Comparison of ENCODE assay signal across 22 cellular contexts in genomic region chr5:116990010-116990409, GRCh38.
DNase-seq lines count a peak whose midpoint lies in the region; ATAC-seq and TF ChIP-seq lines count a peak whose summit lies in the region.
"Had no signal": no experiment of that assay in that cellular context is flagged by ENCODE, and none has a peak within 500 bp of the region (broad histone marks: within the 10 kb centered on the region; RNA-seq: fewer than 3 reads in every experiment).

No MANE protein-coding gene starts in this region.

- H3K27ac ChIP-seq in gastrocnemius medialis (no peak overlapping the region), uterus (no peak overlapping the region)
- H3K27ac ChIP-seq: ascending aorta, colonic mucosa, left ventricle myocardium inferior, stomach, WERI-Rb-1 had no signal

- peak; percentile 21 for DNase-seq in Daoy (ENCODE audit: low read depth)
- DNase-seq in NCI-H524 (lab: John Stamatoyannopoulos, UW), result peak; percentile 39 to 80
- peak; percentile 36 for DNase-seq in epidermal melanocyte (ENCODE audit: insufficient read length, low spot score)
- peak; percentile 85 for DNase-seq in pons (ENCODE audit: low spot score)
- no peak for DNase-seq in gastrocnemius medialis
- no peak for DNase-seq in uterus
- no peak for DNase-seq in MV-4-11 (lab: John Stamatoyannopoulos, UW)
- DNase-seq: activated CD8-positive, alpha-beta T cell treated with anti-CD3 and anti-CD28 coated beads for 36 hours; activated naive CD4-positive, alpha-beta T cell treated with anti-CD3 and anti-CD28 coated beads, Interleukin-2, amount 50 U/mL, for 16 hours; activated T-cell treated with anti-CD3 and anti-CD28 coated beads, Interleukin-2, amount 50 U/mL, for 48 hours; Calu3; colonic mucosa; KG1; left ventricle myocardium inferior; mucosa of descending colon; NCI-H1105; SHP77 treated with DMSO at 0.1 percent for 48 hours; stimulated activated CD4-positive, alpha-beta T cell treated with anti-CD3 and anti-CD28 coated beads, Interleukin-2, amount 100 ng/mL, for 24 hours; stomach; T-helper 17 cell; WERI-Rb-1 had no signal

- H3K9me3 ChIP-seq in gastrocnemius medialis, result no peaks in the 10 kb centered on the region
- no peaks in the 10 kb centered on the region for H3K9me3 ChIP-seq in uterus
- H3K9me3 ChIP-seq: ascending aorta, colonic mucosa, mucosa of descending colon, stomach had no signal

- H3K36me3 ChIP-seq in gastrocnemius medialis, result no peaks in the 10 kb centered on the region
- no peaks in the 10 kb centered on the region for H3K36me3 ChIP-seq in uterus
- H3K36me3 ChIP-seq: ascending aorta, colonic mucosa, left ventricle myocardium inferior, stomach, WERI-Rb-1 had no signal

- H3K4me3 ChIP-seq in gastrocnemius medialis, result no peak overlapping the region
- no peak overlapping the region for H3K4me3 ChIP-seq in uterus
- H3K4me3 ChIP-seq: ascending aorta, colonic mucosa, left ventricle myocardium inferior, mucosa of descending colon, stomach had no signal

- in situ Hi-C loops in gastrocnemius medialis (cut with MboI; ENCODE audit: low sequenced_read_pairs in 4 of 4), result no loop called here

- no peak for ATAC-seq in gastrocnemius medialis
- ATAC-seq: activated CD8-positive, alpha-beta T cell treated with anti-CD3 and anti-CD28 coated beads for 36 hours; mucosa of descending colon; T-helper 17 cell had no signal

- intact Hi-C loops in gastrocnemius medialis (cut with DNase I; ENCODE audit: low total_unique reads), result no loop called here
- intact Hi-C loops in uterus (cut with DNase I; ENCODE audit: low total_unique reads), result no loop called here

- no peak for TF ChIP-seq CTCF in gastrocnemius medialis (IDR thresholded peaks at IDR 0.05 in 4 of 5, conservative IDR thresholded peaks at IDR 0.05 in 1 of 5)
- TF ChIP-seq CTCF in uterus (IDR thresholded peaks at IDR 0.05), result no peak

- TF ChIP-seq POLR2A in gastrocnemius medialis (IDR thresholded peaks at IDR 0.05) (no peak), uterus (IDR thresholded peaks at IDR 0.05) (no peak)

- H3K27me3 ChIP-seq in gastrocnemius medialis (no peaks in the 10 kb centered on the region), uterus (no peaks in the 10 kb centered on the region)
- H3K27me3 ChIP-seq: ascending aorta, colonic mucosa, stomach had no signal

- H3K4me1 ChIP-seq in gastrocnemius medialis (no peaks in the 10 kb centered on the region), uterus (no peaks in the 10 kb centered on the region)
- H3K4me1 ChIP-seq: ascending aorta, colonic mucosa, stomach had no signal

Comparison
In these comparisons a context has a peak if more than half of its experiments do, and no peak if none do; other contexts are left out.
1. DNase-seq: peak in Daoy (single experiment), NCI-H524 (2 of 2), epidermal melanocyte (single experiment) and pons (single experiment); none in gastrocnemius medialis (0 of 2), uterus (0 of 2) and MV-4-11 (single experiment).